In the genomic region with DNA sequence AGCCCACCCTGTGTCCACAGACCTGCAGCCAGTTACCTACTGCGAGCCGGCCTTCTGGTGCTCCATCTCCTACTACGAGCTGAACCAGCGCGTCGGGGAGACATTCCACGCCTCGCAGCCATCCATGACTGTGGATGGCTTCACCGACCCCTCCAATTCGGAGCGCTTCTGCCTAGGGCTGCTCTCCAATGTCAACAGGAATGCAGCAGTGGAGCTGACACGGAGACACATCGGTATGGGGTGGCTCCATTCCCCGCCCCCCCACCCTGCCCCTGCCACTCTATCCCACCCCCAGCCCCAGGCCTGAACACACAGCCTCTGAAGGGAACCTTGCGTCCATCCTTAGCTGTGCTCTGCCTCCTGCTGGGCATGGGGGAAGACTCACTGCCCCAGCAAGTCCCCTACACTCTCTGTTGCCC, we compare ENCODE assay signal across 1 cellular context.
TF ChIP-seq lines count a peak whose summit lies in the region.

No MANE protein-coding gene starts in this region.

TF ChIP-seq in WTC11, 78 proteins besides CTCF, POLR2A, EP300 and RAD21 (continued from another document):
- TF ChIP-seq, protein P1, sequence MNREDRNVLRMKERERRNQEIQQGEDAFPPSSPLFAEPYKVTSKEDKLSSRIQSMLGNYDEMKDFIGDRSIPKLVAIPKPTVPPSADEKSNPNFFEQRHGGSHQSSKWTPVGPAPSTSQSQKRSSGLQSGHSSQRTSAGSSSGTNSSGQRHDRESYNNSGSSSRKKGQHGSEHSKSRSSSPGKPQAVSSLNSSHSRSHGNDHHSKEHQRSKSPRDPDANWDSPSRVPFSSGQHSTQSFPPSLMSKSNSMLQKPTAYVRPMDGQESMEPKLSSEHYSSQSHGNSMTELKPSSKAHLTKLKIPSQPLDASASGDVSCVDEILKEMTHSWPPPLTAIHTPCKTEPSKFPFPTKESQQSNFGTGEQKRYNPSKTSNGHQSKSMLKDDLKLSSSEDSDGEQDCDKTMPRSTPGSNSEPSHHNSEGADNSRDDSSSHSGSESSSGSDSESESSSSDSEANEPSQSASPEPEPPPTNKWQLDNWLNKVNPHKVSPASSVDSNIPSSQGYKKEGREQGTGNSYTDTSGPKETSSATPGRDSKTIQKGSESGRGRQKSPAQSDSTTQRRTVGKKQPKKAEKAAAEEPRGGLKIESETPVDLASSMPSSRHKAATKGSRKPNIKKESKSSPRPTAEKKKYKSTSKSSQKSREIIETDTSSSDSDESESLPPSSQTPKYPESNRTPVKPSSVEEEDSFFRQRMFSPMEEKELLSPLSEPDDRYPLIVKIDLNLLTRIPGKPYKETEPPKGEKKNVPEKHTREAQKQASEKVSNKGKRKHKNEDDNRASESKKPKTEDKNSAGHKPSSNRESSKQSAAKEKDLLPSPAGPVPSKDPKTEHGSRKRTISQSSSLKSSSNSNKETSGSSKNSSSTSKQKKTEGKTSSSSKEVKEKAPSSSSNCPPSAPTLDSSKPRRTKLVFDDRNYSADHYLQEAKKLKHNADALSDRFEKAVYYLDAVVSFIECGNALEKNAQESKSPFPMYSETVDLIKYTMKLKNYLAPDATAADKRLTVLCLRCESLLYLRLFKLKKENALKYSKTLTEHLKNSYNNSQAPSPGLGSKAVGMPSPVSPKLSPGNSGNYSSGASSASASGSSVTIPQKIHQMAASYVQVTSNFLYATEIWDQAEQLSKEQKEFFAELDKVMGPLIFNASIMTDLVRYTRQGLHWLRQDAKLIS (CRISPR knock-in tag; IDR thresholded peaks at IDR 0.05; ENCODE audit: borderline replicate concordance): no peak
- TF ChIP-seq CREM (CRISPR knock-in tag; IDR thresholded peaks at IDR 0.05) (no peak), ERG (CRISPR knock-in tag; IDR thresholded peaks at IDR 0.05) (no peak), STAT6 (CRISPR knock-in tag; conservative IDR thresholded peaks at IDR 0.05; ENCODE audit: low read depth) (no peak)
